Comparison of ENCODE assay signal across 16 cellular contexts in the genomic region with DNA sequence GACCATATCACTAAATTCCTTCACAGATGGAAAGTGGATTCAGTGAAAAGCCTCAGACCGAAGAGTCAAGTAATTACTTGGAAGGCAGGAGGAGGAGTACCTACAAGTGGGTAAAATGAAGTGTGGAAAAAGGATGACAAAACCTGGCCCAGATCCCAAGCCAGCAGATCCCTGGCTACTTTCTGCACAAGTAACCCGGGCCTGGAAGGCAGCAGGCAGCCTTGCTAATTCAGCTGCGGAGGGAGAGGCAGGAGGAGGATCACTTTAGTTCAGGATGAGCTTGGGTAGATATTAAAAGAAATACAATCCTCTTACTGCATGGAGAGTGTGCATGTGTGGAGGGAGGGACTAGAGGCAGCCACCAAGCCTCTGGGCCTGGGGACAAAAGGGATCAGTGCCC. TPM values are rescaled to one million over a fixed set of nuclear protein-coding genes. Genes with fewer than 3 reads are reported as not detected.
A peak's percentile ranks its signal among the peaks of the same experiment; 100 is the strongest.
DNase-seq lines count a peak whose midpoint lies in the region; ATAC-seq and TF ChIP-seq lines count a peak whose summit lies in the region.
"Had no signal": no experiment of that assay in that cellular context is flagged by ENCODE, and none has a peak within 500 bp of the region (broad histone marks: within the 10 kb centered on the region; RNA-seq: fewer than 3 reads in every experiment).

No MANE protein-coding gene starts in this region.

- peak overlapping the region; percentile 58 for H3K4me3 Mint-ChIP-seq in natural killer cell
- H3K4me3 Mint-ChIP-seq in natural killer cell treated with Interleukin-12 subunit alpha and Interleukin-12 subunit beta and Interleukin-15 and Interleukin-18, amount 100 ng/mL, for 72 hours = no peak overlapping the region

- no peak for ATAC-seq in natural killer cell
- ATAC-seq in natural killer cell treated with Interleukin-12 subunit alpha and Interleukin-12 subunit beta and Interleukin-15 and Interleukin-18, amount 100 ng/mL, for 72 hours = no peak
- ATAC-seq in GM18861 (IDR thresholded peaks at IDR 0.05; ENCODE audit: unreplicated experiment) = no peak
- no peak for ATAC-seq in GM21529 (IDR thresholded peaks at IDR 0.05; ENCODE audit: unreplicated experiment)
- ATAC-seq: lower lobe of right lung had no signal

- peaks cover 9% of the 10 kb centered on the region for H3K36me3 Mint-ChIP-seq in natural killer cell
- peaks cover 11% of the 10 kb centered on the region for H3K36me3 Mint-ChIP-seq in natural killer cell treated with Interleukin-12 subunit alpha and Interleukin-12 subunit beta and Interleukin-15 and Interleukin-18, amount 100 ng/mL, for 72 hours

- H3K9me3 Mint-ChIP-seq in natural killer cell = peaks cover 5 to 9% of the 10 kb centered on the region in 2 donors
- peaks cover 8% of the 10 kb centered on the region for H3K9me3 Mint-ChIP-seq in natural killer cell treated with Interleukin-12 subunit alpha and Interleukin-12 subunit beta and Interleukin-15 and Interleukin-18, amount 100 ng/mL, for 72 hours

- DNase-seq in natural killer cell (no peak), RPMI7951 (ENCODE audit: low read depth) (peak; percentile 9), KBM-7 (no peak), NCI-H2196 (lab: John Stamatoyannopoulos, UW; ENCODE audit: unreplicated experiment) (no peak)
- DNase-seq in natural killer cell treated with Interleukin-12 subunit alpha and Interleukin-12 subunit beta and Interleukin-15 and Interleukin-18, amount 100 ng/mL, for 72 hours (ENCODE audit: low spot score) = no peak
- DNase-seq: activated CD4-positive, alpha-beta T cell treated with anti-CD3 and anti-CD28 coated beads, Interleukin-2, amount 50 U/mL, for 1 hour; activated effector memory CD4-positive, alpha-beta T cell treated with anti-CD3 and anti-CD28 coated beads, Interleukin-2, amount 50 U/mL, for 16 hours; central memory CD4-positive, alpha-beta T cell; erythroblast; lower lobe of right lung; stimulated activated CD4-positive, alpha-beta T cell treated with anti-CD3 and anti-CD28 coated beads, Interleukin-2, amount 100 ng/mL, for 48 hours had no signal

- in situ Hi-C loops in KBM-7 (cut with MboI; ENCODE audit: low pct_unique_long_range_greater_than_20kb, low sequenced_read_pairs) = no loop called here

- no peak for TF ChIP-seq CTCF in natural killer cell (IDR thresholded peaks at IDR 0.05)

- H3K4me1 ChIP-seq in iPS-15b (ENCODE audit: control insufficient read depth, insufficient read depth, low read length) = peaks cover 3% of the 10 kb centered on the region
- H3K4me1 ChIP-seq: BLaER1 had no signal

- H3K4me1 Mint-ChIP-seq in natural killer cell = peaks cover 0 to 6% of the 10 kb centered on the region in 2 donors
- no peaks in the 10 kb centered on the region for H3K4me1 Mint-ChIP-seq in natural killer cell treated with Interleukin-12 subunit alpha and Interleukin-12 subunit beta and Interleukin-15 and Interleukin-18, amount 100 ng/mL, for 72 hours (ENCODE audit: low read depth in 2 of 2)

- peaks cover 36% of the 10 kb centered on the region for H3K27me3 ChIP-seq in iPS-15b (ENCODE audit: control insufficient read depth, insufficient read depth, low read length)
- H3K27me3 ChIP-seq: BLaER1 had no signal

- H3K4me3 ChIP-seq in iPS-15b (ENCODE audit: low read depth, low read length) = peak overlapping the region; percentile 57
- H3K4me3 ChIP-seq: BLaER1, lower lobe of right lung had no signal

- H3K27me3 Mint-ChIP-seq in natural killer cell (ENCODE audit: low read depth in 2 of 2) = peaks cover 60 to 84% of the 10 kb centered on the region in 2 donors
- peaks cover 49 to 55% of the 10 kb centered on the region in 2 donors for H3K27me3 Mint-ChIP-seq in natural killer cell treated with Interleukin-12 subunit alpha and Interleukin-12 subunit beta and Interleukin-15 and Interleukin-18, amount 100 ng/mL, for 72 hours

- no peak overlapping the region for H3K9ac ChIP-seq in iPS-15b (ENCODE audit: low read depth, low read length)
- H3K9ac ChIP-seq: BLaER1 had no signal

- no peak overlapping the region for H3K27ac Mint-ChIP-seq in natural killer cell
- no peak overlapping the region for H3K27ac Mint-ChIP-seq in natural killer cell treated with Interleukin-12 subunit alpha and Interleukin-12 subunit beta and Interleukin-15 and Interleukin-18, amount 100 ng/mL, for 72 hours
- H3K27ac Mint-ChIP-seq: stimulated activated naive CD8-positive, alpha-beta T cell treated with anti-CD3 and anti-CD28 coated beads, Interleukin-15, Interleukin-2, amounts not matched to agents 100 ng/mL and 50 ng/mL, for 24 hours had no signal

- intact Hi-C loops in natural killer cell (cut with micrococcal nuclease) = no loop called here

- H3K9me3 ChIP-seq in iPS-15b (ENCODE audit: control insufficient read depth, insufficient read depth, low read length) = no peaks in the 10 kb centered on the region

- no peaks in the 10 kb centered on the region for H3K36me3 ChIP-seq in iPS-15b (ENCODE audit: control insufficient read depth, insufficient read depth, low read length)
- H3K36me3 ChIP-seq: BLaER1, lower lobe of right lung had no signal

RNA-seq across cellular contexts. Expression of a gene that starts 1.6 kb away (rescaled TPM):
- under 1 TPM in 1 of 3 donors, not detected in 2; 0.18 TPM for total RNA-seq in natural killer cell
- total RNA-seq in natural killer cell treated with Interleukin-12 subunit alpha and Interleukin-12 subunit beta and Interleukin-15 and Interleukin-18, amount 100 ng/mL, for 72 hours = not detected
- total RNA-seq in RPMI7951 (2014; rRNA removed; shearing (Covaris generic)) = 1.4 and 1.7 TPM in 2 replicates
